Comparison of ENCODE assay signal across 18 cellular contexts in genomic region chr5:177487975-177488374, GRCh38. TPM values are rescaled to one million over a fixed set of nuclear protein-coding genes. Genes with fewer than 3 reads are reported as not detected.
DNase-seq lines count a peak whose midpoint lies in the region; ATAC-seq, FAIRE-seq and TF ChIP-seq lines count a peak whose summit lies in the region.
"Had no signal": no experiment of that assay in that cellular context is flagged by ENCODE, and none has a peak within 500 bp of the region (broad histone marks: within the 10 kb centered on the region; RNA-seq: fewer than 3 reads in every experiment).

No MANE protein-coding gene starts in this region.

- in situ Hi-C loops in GM12878 (cut with MboI), result no loop called here

- no TSS peak for BruUV-seq in GM12878 (replicated peaks; lab: Mats Ljungman, UMichigan)

- no peaks in the 10 kb centered on the region for H3K79me2 ChIP-seq in GM12878 (ENCODE audit: control insufficient read depth, insufficient read depth, low read length)

- SMC1A ChIA-PET in GM12878 (lab: Charles Lee; ENCODE audit: uncharacterized antibody, unreplicated experiment), result interaction anchor here (0.5 kb wide), 1 partner anchor 27 kb away, joined by 3 read pairs; no protein-coding TSS in a partner anchor

- no peak overlapping the region for H3K4me2 ChIP-seq in GM12878 (ENCODE audit: control insufficient read depth, insufficient read depth)

- RAD21 ChIA-PET in GM12878 (lab: Charles Lee; ENCODE audit: unreplicated experiment), result no interaction called here

- H3K9ac ChIP-seq in GM12878 (ENCODE audit: control insufficient read depth, insufficient read depth, low read length) (no peak overlapping the region), colonic mucosa (ENCODE audit: low read depth in 2 of 2, low read length in 2 of 2) (no peak overlapping the region)

- H3K36me3 ChIP-seq in GM12878 (ENCODE audit: control insufficient read depth in 2 of 2, insufficient read depth in 2 of 2, low read length in 1 of 2) (peaks cover 0 to 6% of the 10 kb centered on the region in 2 experiments; a peak in 2 of 4 replicates), colonic mucosa (no peaks in the 10 kb centered on the region)
- no peaks in the 10 kb centered on the region for H3K36me3 ChIP-seq in CD8-positive, alpha-beta memory T cell (ENCODE audit: insufficient read depth, low read length)

- H3K9me3 Mint-ChIP-seq in HFFc6, result no peaks in the 10 kb centered on the region; the same call in none of the 2 replicates
- H3K9me3 Mint-ChIP-seq in neural crest cell, result no peaks in the 10 kb centered on the region
- H3K9me3 Mint-ChIP-seq in CD8-positive, alpha-beta memory T cell, result no peaks in the 10 kb centered on the region
- H3K9me3 Mint-ChIP-seq: activated naive CD4-positive, alpha-beta T cell treated with anti-CD3 and anti-CD28 coated beads, Interleukin-2, amount 50 U/mL, for 24 hours had no signal

- no peak overlapping the region for H2AFZ ChIP-seq in GM12878 (ENCODE audit: control insufficient read depth, low read depth, low read length)

- 0 out of 2 replicates have a peak, but pooled peaks have one; percentile 26 for TF ChIP-seq POLR2A in GM12878 (IDR thresholded peaks at IDR 0.05; ENCODE audit: low read depth, low read length)

- H3K27me3 ChIP-seq in GM12878 (replicated peaks in 1 of 2; ENCODE audit: control insufficient read depth in 2 of 2, insufficient read depth in 2 of 2, low read length in 1 of 2), result no peaks in the 10 kb centered on the region
- H3K27me3 ChIP-seq in colonic mucosa, result no peaks in the 10 kb centered on the region
- H3K27me3 ChIP-seq in CD8-positive, alpha-beta memory T cell (ENCODE audit: insufficient read depth, low read length, poor library complexity, severe bottlenecking), result no peaks in the 10 kb centered on the region
- H3K27me3 ChIP-seq: body of pancreas, suprapubic skin had no signal

- no peak for TF ChIP-seq EP300 in GM12878 (IDR thresholded peaks at IDR 0.05; ENCODE audit: borderline replicate concordance in 1 of 2, control insufficient read depth in 1 of 2, low read depth in 2 of 2, low read length in 2 of 2)

- H3K27ac Mint-ChIP-seq in HFFc6 (no peak overlapping the region), neural crest cell (ENCODE audit: unreplicated experiment) (no peak overlapping the region)
- no peak overlapping the region for H3K27ac Mint-ChIP-seq in CD8-positive, alpha-beta memory T cell
- H3K27ac Mint-ChIP-seq: activated naive CD4-positive, alpha-beta T cell treated with anti-CD3 and anti-CD28 coated beads, Interleukin-2, amount 50 U/mL, for 24 hours had no signal

- FAIRE-seq in D721Med (lab: Jason Lieb, UNC) (no peak), GM12878 (lab: Jason Lieb, UNC) (no peak)

- H3K4me1 ChIP-seq in GM12878 (ENCODE audit: control insufficient read depth, insufficient read depth, low read length) (no peaks in the 10 kb centered on the region), colonic mucosa (peaks cover 5% of the 10 kb centered on the region)
- H3K4me1 ChIP-seq in CD8-positive, alpha-beta memory T cell (ENCODE audit: insufficient read depth, low read length), result no peaks in the 10 kb centered on the region
- H3K4me1 ChIP-seq: body of pancreas, HAP-1 had no signal

- POLR2A ChIA-PET in GM12878 (lab: Charles Lee), result interaction anchor here (0.5 kb wide), 1 partner anchor 22 kb away, joined by 3 read pairs; no protein-coding TSS in a partner anchor
- POLR2A ChIA-PET in CD8-positive, alpha-beta memory T cell (lab: Charles Lee), result interaction anchor here (1.1 kb wide), 1 partner anchor 9 kb away, joined by 4 read pairs; the partner anchor contains the start of gene PDLIM7

- H3K27ac ChIP-seq in GM12878 (ENCODE audit: control insufficient read depth, insufficient read depth) (no peak overlapping the region), colonic mucosa (no peak overlapping the region)
- no peak overlapping the region for H3K27ac ChIP-seq in CD8-positive, alpha-beta memory T cell (ENCODE audit: low read depth, low read length)
- H3K27ac ChIP-seq: body of pancreas, left ventricle myocardium inferior, suprapubic skin had no signal

- peak; percentile 39; the same call in 1 of the 3 replicates for ATAC-seq in GM12878
- ATAC-seq: body of pancreas had no signal

- H3K36me3 Mint-ChIP-seq in HFFc6 (ENCODE audit: low read depth), result peaks cover 45% of the 10 kb centered on the region
- peaks cover 2% of the 10 kb centered on the region for H3K36me3 Mint-ChIP-seq in neural crest cell (ENCODE audit: low read depth)
- peaks cover 0 to 25% (median 4%) of the 10 kb centered on the region in 3 donors for H3K36me3 Mint-ChIP-seq in CD8-positive, alpha-beta memory T cell

- 83% methylated on average over 15 of the region's 15 CpGs for WGBS in GM12878 (ENCODE audit: insufficient coverage, insufficient replicate concordance, low lambda C conversion rate, missing lambda C conversion rate)

- H3K27me3 Mint-ChIP-seq in HFFc6 (ENCODE audit: insufficient read depth) (peaks cover 24% of the 10 kb centered on the region), neural crest cell (ENCODE audit: low read depth) (no peaks in the 10 kb centered on the region)
- no peaks in the 10 kb centered on the region for H3K27me3 Mint-ChIP-seq in CD8-positive, alpha-beta memory T cell
- H3K27me3 Mint-ChIP-seq: activated naive CD4-positive, alpha-beta T cell treated with anti-CD3 and anti-CD28 coated beads, Interleukin-2, amount 50 U/mL, for 24 hours had no signal

- no peak overlapping the region for H3K4me3 Mint-ChIP-seq in HFFc6
- H3K4me3 Mint-ChIP-seq in neural crest cell, result peak overlapping the region; percentile 23
- no peak overlapping the region for H3K4me3 Mint-ChIP-seq in CD8-positive, alpha-beta memory T cell
- H3K4me3 Mint-ChIP-seq: activated naive CD4-positive, alpha-beta T cell treated with anti-CD3 and anti-CD28 coated beads, Interleukin-2, amount 50 U/mL, for 24 hours had no signal

- DNase-seq in D721Med (ENCODE audit: insufficient read length, low spot score), result no peak
- DNase-seq in HFFc6, result no peak
- DNase-seq in GM12878 (ENCODE audit: low read depth, low spot score), result no peak
- no peak for DNase-seq in neural crest cell (ENCODE audit: low read depth, low spot score)
- DNase-seq in colonic mucosa, result no peak
- no peak for DNase-seq in CD8-positive, alpha-beta memory T cell
- DNase-seq in HCEC 1CT, result no peak
- DNase-seq in activated CD8-positive, alpha-beta memory T cell treated with anti-CD3 and anti-CD28 coated beads, Interleukin-2, amount 50 U/mL, for 48 hours, result no peak
- DNase-seq: activated CD4-positive, alpha-beta T cell treated with anti-CD3 and anti-CD28 coated beads, Interleukin-2, amount 50 U/mL, for 1 hour; AML-193; body of pancreas; left ventricle myocardium inferior; NCI-H2107; NCI-H748 treated with DMSO at 0.1 percent for 48 hours; stimulated activated CD4-positive, alpha-beta T cell treated with anti-CD3 and anti-CD28 coated beads, Interleukin-2, amount 100 ng/mL, for 48 hours had no signal

- H3K4me3 ChIP-seq in GM12878 (no peak overlapping the region), colonic mucosa (no peak overlapping the region)
- H3K4me3 ChIP-seq in CD8-positive, alpha-beta memory T cell (ENCODE audit: low read length), result no peak overlapping the region
- H3K4me3 ChIP-seq: body of pancreas, HAP-1, left ventricle myocardium inferior, suprapubic skin had no signal

- H4K20me1 ChIP-seq in GM12878 (ENCODE audit: control insufficient read depth, insufficient read depth), result no peaks in the 10 kb centered on the region

- no peak; the same call in 1 of the 2 replicates for TF ChIP-seq RAD21 in GM12878 (IDR thresholded peaks at IDR 0.05; ENCODE audit: insufficient read depth, low read depth, low read length)

- CTCF ChIA-PET in GM12878 (lab: Yijun Ruan, JAX), result interaction anchor here (1.5 to 2.0 kb wide), 2 partner anchors 13 to 98 kb away, joined by 5 to 8 read pairs; no protein-coding TSS in a partner anchor
- CTCF ChIA-PET in CD8-positive, alpha-beta memory T cell (lab: Charles Lee), result interaction anchor here (1.3 to 1.6 kb wide), 2 partner anchors 14 to 32 kb away, joined by 3 to 10 read pairs; no protein-coding TSS in a partner anchor

- H3K4me1 Mint-ChIP-seq in HFFc6 (ENCODE audit: low read depth) (peaks cover 39% of the 10 kb centered on the region), neural crest cell (peaks cover 5% of the 10 kb centered on the region)
- peaks cover 0 to 2% (median 0%) of the 10 kb centered on the region in 3 donors for H3K4me1 Mint-ChIP-seq in CD8-positive, alpha-beta memory T cell
- H3K4me1 Mint-ChIP-seq: activated naive CD4-positive, alpha-beta T cell treated with anti-CD3 and anti-CD28 coated beads, Interleukin-2, amount 50 U/mL, for 24 hours had no signal

- intact Hi-C loops in GM12878 (cut with micrococcal nuclease; ENCODE audit: unreplicated experiment), result no loop called here
- intact Hi-C loops in colonic mucosa (cut with DNase I), result no loop called here

- peak; percentile 33 for TF ChIP-seq CTCF in D721Med (IDR thresholded peaks at IDR 0.05; ENCODE audit: insufficient read depth, missing control alignments)
- peak; percentile 43 for TF ChIP-seq CTCF in HFFc6 (IDR thresholded peaks at IDR 0.05)
- peak in 1 of 3 experiments; percentile 21; a peak in 1 of 6 replicates for TF ChIP-seq CTCF in GM12878 (IDR thresholded peaks at IDR 0.05 in 2 of 3, conservative IDR thresholded peaks at IDR 0.05 in 1 of 3; ENCODE audit: control insufficient read depth in 2 of 3, extremely low read depth in 1 of 3, insufficient read depth in 1 of 3, low read depth in 3 of 3, low read length in 3 of 3)
- no peak for TF ChIP-seq CTCF in neural crest cell (conservative IDR thresholded peaks at IDR 0.05)
- TF ChIP-seq CTCF in colonic mucosa (IDR thresholded peaks at IDR 0.05), result no peak

- H3K9me3 ChIP-seq in GM12878 (replicated peaks; ENCODE audit: control insufficient read depth, insufficient read depth, low read length) (no peaks in the 10 kb centered on the region), colonic mucosa (no peaks in the 10 kb centered on the region)
- H3K9me3 ChIP-seq in CD8-positive, alpha-beta memory T cell (ENCODE audit: low read length), result no peaks in the 10 kb centered on the region
- H3K9me3 ChIP-seq: body of pancreas, HAP-1, left ventricle myocardium inferior, suprapubic skin had no signal

RNA-seq across cellular contexts. Expression of gene PDLIM7, which starts 9.4 kb away (rescaled TPM):
- total RNA-seq in HFFc6 (2021; fragmentation: NEBNext Ultra II Directional; extraction: Animal tissue kit (Norgen Biotek cat#: 25700)), result 100 to 1,000 TPM; 339 to 353 (median 343) TPM
- 37.7 and 45.6 TPM in 2 replicates for total RNA-seq in GM12878 (2013; cell fraction: nucleolus; rRNA removed)
- 15.5 and 18.2 TPM in 2 replicates for total RNA-seq in GM12878 (2014; rRNA removed)
- total RNA-seq in GM12878 (2014; rRNA removed; fragmentation: Illumina TruSeq; extraction: Trizol), result 6.2 and 7.6 TPM in 2 replicates
- total RNA-seq in GM12878 (2021), result 30.3 and 36.6 TPM in 2 replicates
- polyA plus RNA-seq in GM12878 (2011; ENCODE audit: low read depth), result 8.6 TPM
- polyA plus RNA-seq in GM12878 (2011; rRNA removed), result 10.2 and 23.1 TPM in 2 replicates
- polyA plus RNA-seq in GM12878 (2011; cell fraction: cytosol; rRNA removed), result 30.5 and 48.8 TPM in 2 replicates
- 173 and 211 TPM in 2 replicates for polyA plus RNA-seq in GM12878 (2011; cell fraction: nucleus; rRNA removed)
- 21.0 and 23.7 TPM in 2 replicates for polyA plus RNA-seq in GM12878 (2012)
- polyA plus RNA-seq in GM12878 (2014; fragmentation: Illumina TruSeq; extraction: Trizol), result 1.1 and 5.1 TPM in 2 replicates
- polyA plus RNA-seq in GM12878 (2014; fragmentation: Nextera tagmentation; extraction: Ambion mirVana), result 1 to 10 TPM in 1 of 2 experiments, under 1 TPM in 1; 0.82 to 2.3 TPM
- 33.3 and 47.9 TPM in 2 replicates for polyA plus RNA-seq in GM12878 (2014; rRNA removed)
- 10 to 100 TPM; 35.3 to 35.8 TPM for polyA plus RNA-seq in GM12878 (2016; fragmentation: Nextera tagmentation; extraction: Ambion mirVana)
- 15.1 and 21.8 TPM in 2 replicates for polyA minus RNA-seq in GM12878 (2011; rRNA and poly(A)+ RNA removed)
- 16.8 and 19.9 TPM in 2 replicates for polyA minus RNA-seq in GM12878 (2011; cell fraction: cytosol; rRNA and poly(A)+ RNA removed)
- 27.6 and 54.2 TPM in 2 replicates for polyA minus RNA-seq in GM12878 (2011; cell fraction: nucleus; rRNA and poly(A)+ RNA removed)
- total RNA-seq in neural crest cell, result 129 and 147 TPM in 2 replicates
- 10 to 100 TPM; 19.7 to 44.9 TPM for total RNA-seq in colonic mucosa
- total RNA-seq in CD8-positive, alpha-beta memory T cell, result 10 to 100 TPM; 28.4 to 30.4 TPM
- 6.0 TPM for polyA plus RNA-seq in CD8-positive, alpha-beta memory T cell

RNA-seq across cellular contexts. Expression of gene DBN1, which starts 14.5 kb away (rescaled TPM):
- total RNA-seq in HFFc6 (2021; fragmentation: NEBNext Ultra II Directional; extraction: Animal tissue kit (Norgen Biotek cat#: 25700)), result 100 to 1,000 TPM; 346 to 394 (median 358) TPM
- total RNA-seq in GM12878 (2013; cell fraction: nucleolus; rRNA removed), result 33.1 and 35.4 TPM in 2 replicates
- total RNA-seq in GM12878 (2014; rRNA removed) (36.0 and 42.0 TPM in 2 replicates), GM12878 (2014; rRNA removed; fragmentation: Illumina TruSeq; extraction: Trizol) (16.8 and 19.2 TPM in 2 replicates), GM12878 (2021) (75.4 and 81.0 TPM in 2 replicates), neural crest cell (387 and 410 TPM in 2 replicates), colonic mucosa (10 to 100 TPM in 1 of 2 donors, 1 to 10 TPM in 1; 9.3 to 18.8 TPM)
- 8.1 TPM for polyA plus RNA-seq in GM12878 (2011; ENCODE audit: low read depth)
- polyA plus RNA-seq in GM12878 (2011; rRNA removed) (10.0 and 14.1 TPM in 2 replicates), GM12878 (2014; fragmentation: Illumina TruSeq; extraction: Trizol) (3.2 and 15.9 TPM in 2 replicates), GM12878 (2014; fragmentation: Nextera tagmentation; extraction: Ambion mirVana) (under 1 TPM; 0.18 to 0.62 TPM), GM12878 (2014; rRNA removed) (49.0 and 58.5 TPM in 2 replicates), GM12878 (2016; fragmentation: Nextera tagmentation; extraction: Ambion mirVana) (10 to 100 TPM; 36.5 to 38.0 TPM)
- 12.3 and 18.9 TPM in 2 replicates for polyA plus RNA-seq in GM12878 (2011; cell fraction: cytosol; rRNA removed)
- polyA plus RNA-seq in GM12878 (2011; cell fraction: nucleus; rRNA removed), result 53.4 and 220 TPM in 2 replicates
- 13.9 and 24.5 TPM in 2 replicates for polyA plus RNA-seq in GM12878 (2012)
- 12.5 and 16.2 TPM in 2 replicates for polyA minus RNA-seq in GM12878 (2011; rRNA and poly(A)+ RNA removed)
- 13.1 and 13.9 TPM in 2 replicates for polyA minus RNA-seq in GM12878 (2011; cell fraction: cytosol; rRNA and poly(A)+ RNA removed)
- 11.1 and 35.8 TPM in 2 replicates for polyA minus RNA-seq in GM12878 (2011; cell fraction: nucleus; rRNA and poly(A)+ RNA removed)
- total RNA-seq in CD8-positive, alpha-beta memory T cell, result 10 to 100 TPM; 47.9 to 50.5 TPM
- polyA plus RNA-seq in CD8-positive, alpha-beta memory T cell, result 28.1 TPM

RNA-seq across cellular contexts. Expression of gene DOK3, which starts 21.7 kb away (rescaled TPM):
- total RNA-seq in HFFc6 (2021; fragmentation: NEBNext Ultra II Directional; extraction: Animal tissue kit (Norgen Biotek cat#: 25700)), result 1 to 10 TPM; 1.1 to 2.6 (median 1.3) TPM
- 146 and 175 TPM in 2 replicates for total RNA-seq in GM12878 (2013; cell fraction: nucleolus; rRNA removed)
- 48.8 and 52.6 TPM in 2 replicates for total RNA-seq in GM12878 (2014; rRNA removed)
- total RNA-seq in GM12878 (2014; rRNA removed; fragmentation: Illumina TruSeq; extraction: Trizol), result 16.4 and 17.7 TPM in 2 replicates
- 95.3 and 107 TPM in 2 replicates for total RNA-seq in GM12878 (2021)
- polyA plus RNA-seq in GM12878 (2011; ENCODE audit: low read depth), result 36.3 TPM
- 26.3 and 51.5 TPM in 2 replicates for polyA plus RNA-seq in GM12878 (2011; rRNA removed)
- 68.7 and 85.6 TPM in 2 replicates for polyA plus RNA-seq in GM12878 (2011; cell fraction: cytosol; rRNA removed)
- polyA plus RNA-seq in GM12878 (2011; cell fraction: nucleus; rRNA removed), result 247 and 263 TPM in 2 replicates
- 84.1 and 86.7 TPM in 2 replicates for polyA plus RNA-seq in GM12878 (2012)
- polyA plus RNA-seq in GM12878 (2014; fragmentation: Illumina TruSeq; extraction: Trizol), result 42.7 and 47.0 TPM in 2 replicates
- polyA plus RNA-seq in GM12878 (2014; fragmentation: Nextera tagmentation; extraction: Ambion mirVana), result 1 to 10 TPM; 6.6 to 8.0 TPM
- 89.0 and 112 TPM in 2 replicates for polyA plus RNA-seq in GM12878 (2014; rRNA removed)
- polyA plus RNA-seq in GM12878 (2016; fragmentation: Nextera tagmentation; extraction: Ambion mirVana), result 10 to 100 TPM; 53.7 to 68.5 TPM
- 19.3 and 39.3 TPM in 2 replicates for polyA minus RNA-seq in GM12878 (2011; rRNA and poly(A)+ RNA removed)
- polyA minus RNA-seq in GM12878 (2011; cell fraction: cytosol; rRNA and poly(A)+ RNA removed), result 25.3 and 28.3 TPM in 2 replicates
- 35.3 and 49.6 TPM in 2 replicates for polyA minus RNA-seq in GM12878 (2011; cell fraction: nucleus; rRNA and poly(A)+ RNA removed)
- 10.5 and 11.4 TPM in 2 replicates for total RNA-seq in neural crest cell
- 1 to 10 TPM; 4.1 to 8.9 TPM for total RNA-seq in colonic mucosa
- 1 to 10 TPM; 4.2 to 5.1 TPM for total RNA-seq in CD8-positive, alpha-beta memory T cell
- 0.08 TPM for polyA plus RNA-seq in CD8-positive, alpha-beta memory T cell

RNA-seq across cellular contexts. Expression of gene DDX41, which starts 28.8 kb away (rescaled TPM):
- total RNA-seq in HFFc6 (2021; fragmentation: NEBNext Ultra II Directional; extraction: Animal tissue kit (Norgen Biotek cat#: 25700)), result 100 to 1,000 TPM in 3 of 6 experiments, 10 to 100 TPM in 3; 83.8 to 105 (median 98.5) TPM
- 139 and 149 TPM in 2 replicates for total RNA-seq in GM12878 (2013; cell fraction: nucleolus; rRNA removed)
- total RNA-seq in GM12878 (2014; rRNA removed) (184 and 215 TPM in 2 replicates), GM12878 (2014; rRNA removed; fragmentation: Illumina TruSeq; extraction: Trizol) (56.3 and 59.3 TPM in 2 replicates), GM12878 (2021) (136 and 149 TPM in 2 replicates), neural crest cell (125 and 130 TPM in 2 replicates), colonic mucosa (100 to 1,000 TPM in 1 of 2 donors, 10 to 100 TPM in 1; 84.3 to 134 TPM)
- polyA plus RNA-seq in GM12878 (2011; ENCODE audit: low read depth), result 86.4 TPM
- polyA plus RNA-seq in GM12878 (2011; rRNA removed) (83.0 and 114 TPM in 2 replicates), GM12878 (2014; fragmentation: Illumina TruSeq; extraction: Trizol) (36.1 and 59.5 TPM in 2 replicates), GM12878 (2014; fragmentation: Nextera tagmentation; extraction: Ambion mirVana) (10 to 100 TPM; 32.7 to 67.6 TPM), GM12878 (2014; rRNA removed) (176 and 216 TPM in 2 replicates), GM12878 (2016; fragmentation: Nextera tagmentation; extraction: Ambion mirVana) (100 to 1,000 TPM in 1 of 2 experiments, 10 to 100 TPM in 1; 85.9 to 101 TPM)
- polyA plus RNA-seq in GM12878 (2011; cell fraction: cytosol; rRNA removed), result 164 and 232 TPM in 2 replicates
- 533 and 587 TPM in 2 replicates for polyA plus RNA-seq in GM12878 (2011; cell fraction: nucleus; rRNA removed)
- polyA plus RNA-seq in GM12878 (2012), result 160 and 166 TPM in 2 replicates
- 125 and 201 TPM in 2 replicates for polyA minus RNA-seq in GM12878 (2011; rRNA and poly(A)+ RNA removed)
- polyA minus RNA-seq in GM12878 (2011; cell fraction: cytosol; rRNA and poly(A)+ RNA removed), result 40.6 and 85.2 TPM in 2 replicates
- polyA minus RNA-seq in GM12878 (2011; cell fraction: nucleus; rRNA and poly(A)+ RNA removed), result 141 and 184 TPM in 2 replicates
- total RNA-seq in CD8-positive, alpha-beta memory T cell, result 100 to 1,000 TPM; 160 to 164 TPM
- 61.7 TPM for polyA plus RNA-seq in CD8-positive, alpha-beta memory T cell

RNA-seq across cellular contexts. Expression of gene PRR7, which starts 41.4 kb away (rescaled TPM):
- total RNA-seq in HFFc6 (2021; fragmentation: NEBNext Ultra II Directional; extraction: Animal tissue kit (Norgen Biotek cat#: 25700)), result 10 to 100 TPM in 4 of 6 experiments, 1 to 10 TPM in 2; 8.9 to 16.9 (median 10.4) TPM
- total RNA-seq in GM12878 (2013; cell fraction: nucleolus; rRNA removed), result 20.9 and 22.0 TPM in 2 replicates
- total RNA-seq in GM12878 (2014; rRNA removed), result 12.0 and 15.3 TPM in 2 replicates
- 0.40 and 0.60 TPM in 2 replicates for total RNA-seq in GM12878 (2014; rRNA removed; fragmentation: Illumina TruSeq; extraction: Trizol)
- 15.7 and 15.9 TPM in 2 replicates for total RNA-seq in GM12878 (2021)
- 0.67 TPM for polyA plus RNA-seq in GM12878 (2011; ENCODE audit: low read depth)
- 0.89 and 3.9 TPM in 2 replicates for polyA plus RNA-seq in GM12878 (2011; rRNA removed)
- 13.3 and 32.6 TPM in 2 replicates for polyA plus RNA-seq in GM12878 (2011; cell fraction: cytosol; rRNA removed)
- 26.2 and 34.2 TPM in 2 replicates for polyA plus RNA-seq in GM12878 (2011; cell fraction: nucleus; rRNA removed)
- polyA plus RNA-seq in GM12878 (2012), result 5.0 and 10.6 TPM in 2 replicates
- polyA plus RNA-seq in GM12878 (2014; fragmentation: Illumina TruSeq; extraction: Trizol), result 0.09 TPM in 1 of 2 replicates, not detected in the other
- not detected for polyA plus RNA-seq in GM12878 (2014; fragmentation: Nextera tagmentation; extraction: Ambion mirVana)
- polyA plus RNA-seq in GM12878 (2014; rRNA removed), result 18.8 and 21.0 TPM in 2 replicates
- 1 to 10 TPM; 4.6 TPM for polyA plus RNA-seq in GM12878 (2016; fragmentation: Nextera tagmentation; extraction: Ambion mirVana)
- polyA minus RNA-seq in GM12878 (2011; rRNA and poly(A)+ RNA removed), result 0.44 and 2.4 TPM in 2 replicates
- polyA minus RNA-seq in GM12878 (2011; cell fraction: cytosol; rRNA and poly(A)+ RNA removed), result 5.6 and 7.6 TPM in 2 replicates
- 6.2 and 11.8 TPM in 2 replicates for polyA minus RNA-seq in GM12878 (2011; cell fraction: nucleus; rRNA and poly(A)+ RNA removed)
- total RNA-seq in neural crest cell, result 16.1 and 19.0 TPM in 2 replicates
- 1 to 10 TPM; 3.9 to 5.0 TPM for total RNA-seq in colonic mucosa
- 10 to 100 TPM; 14.7 to 15.3 TPM for total RNA-seq in CD8-positive, alpha-beta memory T cell
- polyA plus RNA-seq in CD8-positive, alpha-beta memory T cell, result 22.1 TPM

Comparison
In these comparisons a context has a peak if more than half of its experiments do, and no peak if none do; other contexts are left out.
1. CTCF ChIP-seq: peak in D721Med (single experiment) and HFFc6 (single experiment); none in neural crest cell (single experiment) and colonic mucosa (single experiment).